In genomic region chr2:6845312-6845711, GRCh38 we compare ENCODE assay signal across 16 cellular contexts. TPM values are rescaled to one million over a fixed set of nuclear protein-coding genes. Genes with fewer than 3 reads are reported as not detected.
A peak's percentile ranks its signal among the peaks of the same experiment; 100 is the strongest.
DNase-seq lines count a peak whose midpoint lies in the region; ATAC-seq, FAIRE-seq and TF ChIP-seq lines count a peak whose summit lies in the region.
"Had no signal": no experiment of that assay in that cellular context is flagged by ENCODE, and none has a peak within 500 bp of the region (broad histone marks: within the 10 kb centered on the region; RNA-seq: fewer than 3 reads in every experiment).

No MANE protein-coding gene starts in this region.

- CTCF ChIA-PET in activated CD4-positive, alpha-beta T cell treated with anti-CD3 and anti-CD28 coated beads, Interleukin-2, amount 10 ng/mL, durations not matched to agents 7 days and 5 days (lab: Charles Lee) = interaction anchor here (0.9 kb wide), 1 partner anchor 17 kb away, joined by 3 read pairs; no protein-coding TSS in a partner anchor

- no peaks in the 10 kb centered on the region for H3K36me3 ChIP-seq in fibroblast of lung (ENCODE audit: control insufficient read depth, insufficient read depth, low read length)
- H3K36me3 ChIP-seq: brain microvascular endothelial cell had no signal

- peaks cover 84% of the 10 kb centered on the region for H3K36me3 Mint-ChIP-seq in activated CD4-positive, alpha-beta T cell treated with anti-CD3 and anti-CD28 coated beads, Interleukin-2, amount 10 ng/mL, durations not matched to agents 7 days and 5 days (ENCODE audit: low read depth)

- H3K4me2 ChIP-seq in fibroblast of lung (ENCODE audit: extremely low read depth, insufficient read depth, low read length) = no peak overlapping the region

- no peaks in the 10 kb centered on the region for H3K27me3 ChIP-seq in fibroblast of lung (ENCODE audit: control insufficient read depth, insufficient read depth, low read length)
- H3K27me3 ChIP-seq: brain microvascular endothelial cell, gastrocnemius medialis had no signal

- peak; percentile 27 for DNase-seq in activated CD4-positive, alpha-beta T cell treated with anti-CD3 and anti-CD28 coated beads, Interleukin-2, amount 10 ng/mL, durations not matched to agents 7 days and 5 days
- DNase-seq in activated CD4-positive, alpha-beta T cell treated with anti-CD3 and anti-CD28 coated beads for 1 hour = no peak
- peak; percentile 38 for DNase-seq in RPMI8226
- peak; percentile 27 to 37 for DNase-seq in fibroblast of lung (ENCODE audit: low read depth in 2 of 2)
- peak; percentile 20 to 27 for DNase-seq in stimulated activated naive CD8-positive, alpha-beta T cell treated with anti-CD3 and anti-CD28 coated beads, Interleukin-15, amount 100 ng/mL, for 72 hours
- DNase-seq in anterior cingulate cortex (lab: John Stamatoyannopoulos, UW) = no peak
- no peak for DNase-seq in GM19240 (ENCODE audit: insufficient read length, low spot score)
- no peak for DNase-seq in RCC 7860 (ENCODE audit: low spot score)
- DNase-seq: brain microvascular endothelial cell; effector memory CD4-positive, alpha-beta T cell; gastrocnemius medialis; stimulated activated CD4-positive, alpha-beta T cell treated with anti-CD3 and anti-CD28 coated beads, Interleukin-15, amount 100 ng/mL, for 24 hours had no signal

- no peaks in the 10 kb centered on the region for H3K4me1 ChIP-seq in fibroblast of lung (ENCODE audit: control insufficient read depth, extremely low read depth, insufficient read depth, low read length)
- H3K4me1 ChIP-seq: gastrocnemius medialis had no signal

- no peak overlapping the region for H3K27ac Mint-ChIP-seq in activated CD4-positive, alpha-beta T cell treated with anti-CD3 and anti-CD28 coated beads, Interleukin-2, amount 10 ng/mL, durations not matched to agents 7 days and 5 days
- H3K27ac Mint-ChIP-seq in stimulated activated naive CD8-positive, alpha-beta T cell treated with anti-CD3 and anti-CD28 coated beads, Interleukin-15, amount 100 ng/mL, for 72 hours = no peak overlapping the region
- H3K27ac Mint-ChIP-seq: T-helper 1 cell treated with Interleukin-12 subunit alpha and Interleukin-12 subunit beta and Interleukin-4 antibody, amounts not matched to agents 30 μg/mL and 1 μg/mL, for 36 hours had no signal

- peaks cover 21% of the 10 kb centered on the region for H3K4me1 Mint-ChIP-seq in activated CD4-positive, alpha-beta T cell treated with anti-CD3 and anti-CD28 coated beads, Interleukin-2, amount 10 ng/mL, durations not matched to agents 7 days and 5 days
- peaks cover 8% of the 10 kb centered on the region for H3K4me1 Mint-ChIP-seq in stimulated activated naive CD8-positive, alpha-beta T cell treated with anti-CD3 and anti-CD28 coated beads, Interleukin-15, amount 100 ng/mL, for 72 hours

- peaks cover 49% of the 10 kb centered on the region for H3K9me3 Mint-ChIP-seq in activated CD4-positive, alpha-beta T cell treated with anti-CD3 and anti-CD28 coated beads, Interleukin-2, amount 10 ng/mL, durations not matched to agents 7 days and 5 days
- H3K9me3 Mint-ChIP-seq in stimulated activated naive CD8-positive, alpha-beta T cell treated with anti-CD3 and anti-CD28 coated beads, Interleukin-15, amount 100 ng/mL, for 72 hours = peaks cover 34 to 70% of the 10 kb centered on the region in 2 donors

- H3K79me2 ChIP-seq in fibroblast of lung (ENCODE audit: control insufficient read depth, insufficient read depth, low read length) = no peaks in the 10 kb centered on the region

- H3K9me3 ChIP-seq in fibroblast of lung (ENCODE audit: control insufficient read depth, insufficient read depth, low read depth, low read length) = no peaks in the 10 kb centered on the region

- ATAC-seq in stimulated activated naive CD8-positive, alpha-beta T cell treated with anti-CD3 and anti-CD28 coated beads, Interleukin-15, amount 100 ng/mL, for 72 hours = no peak
- ATAC-seq: gastrocnemius medialis had no signal

- POLR2A ChIA-PET in activated CD4-positive, alpha-beta T cell treated with anti-CD3 and anti-CD28 coated beads, Interleukin-2, amount 10 ng/mL, durations not matched to agents 7 days and 5 days (lab: Charles Lee) = no interaction called here

- H3K4me3 Mint-ChIP-seq in activated CD4-positive, alpha-beta T cell treated with anti-CD3 and anti-CD28 coated beads, Interleukin-2, amount 10 ng/mL, durations not matched to agents 7 days and 5 days = no peak overlapping the region
- no peak overlapping the region for H3K4me3 Mint-ChIP-seq in stimulated activated naive CD8-positive, alpha-beta T cell treated with anti-CD3 and anti-CD28 coated beads, Interleukin-15, amount 100 ng/mL, for 72 hours
- H3K4me3 Mint-ChIP-seq: T-helper 1 cell treated with Interleukin-12 subunit alpha and Interleukin-12 subunit beta and Interleukin-4 antibody, amounts not matched to agents 30 μg/mL and 1 μg/mL, for 36 hours had no signal

- H4K20me1 ChIP-seq in fibroblast of lung (ENCODE audit: control insufficient read depth, extremely low read depth, insufficient read depth, low read length) = no peaks in the 10 kb centered on the region

- no peak overlapping the region for H2AFZ ChIP-seq in fibroblast of lung (ENCODE audit: low read length)

- TF ChIP-seq CTCF in fibroblast of lung (conservative IDR thresholded peaks at IDR 0.05 in 1 of 2, IDR thresholded peaks at IDR 0.05 in 1 of 2; ENCODE audit: low read depth in 1 of 2, low read length in 2 of 2) = no peak

- no peaks in the 10 kb centered on the region for H3K27me3 Mint-ChIP-seq in activated CD4-positive, alpha-beta T cell treated with anti-CD3 and anti-CD28 coated beads, Interleukin-2, amount 10 ng/mL, durations not matched to agents 7 days and 5 days
- H3K27me3 Mint-ChIP-seq in stimulated activated naive CD8-positive, alpha-beta T cell treated with anti-CD3 and anti-CD28 coated beads, Interleukin-15, amount 100 ng/mL, for 72 hours = no peaks in the 10 kb centered on the region

- H3K9ac ChIP-seq in fibroblast of lung (ENCODE audit: insufficient read depth, low read length) = no peak overlapping the region

- H3K27ac ChIP-seq in fibroblast of lung (ENCODE audit: insufficient read depth, low read length) = no peak overlapping the region
- H3K27ac ChIP-seq: brain microvascular endothelial cell, gastrocnemius medialis, thoracic aorta had no signal

- FAIRE-seq in RCC 7860 (lab: Jason Lieb, UNC) = no peak
- FAIRE-seq: GM12891 had no signal

- no peak overlapping the region for H3K4me3 ChIP-seq in fibroblast of lung (replicated peaks in 1 of 4; ENCODE audit: control extremely low read depth in 1 of 4, insufficient read depth in 1 of 4, low read depth in 3 of 4, low read length in 4 of 4)
- H3K4me3 ChIP-seq: gastrocnemius medialis, thoracic aorta had no signal

RNA-seq across cellular contexts. Expression of gene CMPK2, which starts 20.4 kb away (rescaled TPM):
- total RNA-seq in activated CD4-positive, alpha-beta T cell treated with anti-CD3 and anti-CD28 coated beads, Interleukin-2, amount 10 ng/mL, durations not matched to agents 7 days and 5 days = 10 to 100 TPM; 94.3 to 96.0 TPM
- 0.26 and 0.33 TPM in 2 replicates for total RNA-seq in fibroblast of lung
- 0.20 and 0.52 TPM in 2 replicates for polyA plus RNA-seq in fibroblast of lung
- polyA plus RNA-seq in fibroblast of lung (2012) = 0.12 and 0.61 TPM in 2 replicates
- 0.67 and 3.7 TPM in 2 replicates for polyA minus RNA-seq in fibroblast of lung (ENCODE audit: low replicate concordance)

RNA-seq across cellular contexts. Expression of gene RSAD2, which starts 32.3 kb away (rescaled TPM):
- 100 to 1,000 TPM; 100 to 101 TPM for total RNA-seq in activated CD4-positive, alpha-beta T cell treated with anti-CD3 and anti-CD28 coated beads, Interleukin-2, amount 10 ng/mL, durations not matched to agents 7 days and 5 days
- total RNA-seq in fibroblast of lung = 0.77 and 1.7 TPM in 2 replicates
- 0.14 and 0.17 TPM in 2 replicates for polyA plus RNA-seq in fibroblast of lung
- polyA plus RNA-seq in fibroblast of lung (2012) = 0.03 and 0.13 TPM in 2 replicates
- polyA minus RNA-seq in fibroblast of lung (ENCODE audit: low replicate concordance) = not detected in 2 replicates
- total RNA-seq: HT1080 had no signal

Comparison
In these comparisons a context has a peak if more than half of its experiments do, and no peak if none do; other contexts are left out.
1. DNase-seq: peak in activated CD4-positive, alpha-beta T cell treated with anti-CD3 and anti-CD28 coated beads, Interleukin-2, amount 10 ng/mL, durations not matched to agents 7 days and 5 days (single experiment), RPMI8226 (single experiment), fibroblast of lung (2 of 2) and stimulated activated naive CD8-positive, alpha-beta T cell treated with anti-CD3 and anti-CD28 coated beads, Interleukin-15, amount 100 ng/mL, for 72 hours (2 of 2); none in activated CD4-positive, alpha-beta T cell treated with anti-CD3 and anti-CD28 coated beads for 1 hour (single experiment), anterior cingulate cortex (0 of 58), GM19240 (single experiment) and RCC 7860 (single experiment).
2. RNA of gene CMPK2, which starts 20.4 kb away (total RNA-seq): 94.3 to 96.0 TPM in activated CD4-positive, alpha-beta T cell treated with anti-CD3 and anti-CD28 coated beads, Interleukin-2, amount 10 ng/mL, durations not matched to agents 7 days and 5 days; 0.26 to 0.33 TPM in fibroblast of lung; every median in the first group is over 10 times any median in the second.
3. RNA of gene RSAD2, which starts 32.3 kb away (total RNA-seq): 100 to 101 TPM in activated CD4-positive, alpha-beta T cell treated with anti-CD3 and anti-CD28 coated beads, Interleukin-2, amount 10 ng/mL, durations not matched to agents 7 days and 5 days; 0.77 to 1.7 TPM in fibroblast of lung; every median in the first group is over 10 times any median in the second.